20 cellular contexts compared by ENCODE assay signal in the genomic region with DNA sequence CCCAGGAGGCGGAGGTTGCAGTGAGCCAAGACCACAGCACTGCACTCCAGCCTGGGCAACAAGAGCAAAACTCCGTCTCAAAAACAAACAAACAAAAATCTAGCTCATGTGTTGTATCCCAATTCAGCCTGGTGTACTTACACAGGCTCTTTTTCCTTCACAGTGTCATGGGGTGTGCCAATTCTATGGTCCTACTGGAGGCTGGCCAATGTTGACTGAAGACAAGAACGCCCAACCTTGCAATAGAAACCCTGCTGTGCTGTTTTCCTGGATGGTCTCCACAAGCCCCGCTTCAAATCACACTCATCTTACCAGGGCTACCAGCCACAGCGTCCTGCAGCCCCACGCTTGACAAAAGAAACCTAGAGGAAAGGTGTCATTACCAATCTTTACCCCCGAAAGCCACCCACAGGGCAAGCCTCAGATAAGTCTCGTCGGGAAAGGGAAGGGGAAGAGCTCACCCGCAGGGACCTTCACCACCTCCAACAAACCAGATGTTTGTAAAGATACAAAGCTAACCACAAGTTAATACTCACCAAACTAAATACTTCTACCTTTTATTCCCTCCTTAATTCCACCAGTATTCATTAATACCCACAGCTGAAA.
DNase-seq lines count a peak whose midpoint lies in the region; ATAC-seq, FAIRE-seq and TF ChIP-seq lines count a peak whose summit lies in the region.
"Had no signal": no experiment of that assay in that cellular context is flagged by ENCODE, and none has a peak within 500 bp of the region (broad histone marks: within the 10 kb centered on the region; RNA-seq: fewer than 3 reads in every experiment).

No MANE protein-coding gene starts in this region.

- H3K27me3 Mint-ChIP-seq in endodermal cell (ENCODE audit: insufficient read depth): no peaks in the 10 kb centered on the region
- H3K27me3 Mint-ChIP-seq: progenitor cell of endocrine pancreas; stimulated activated naive B cell treated with anti-CD40 and anti-IgM and Interleukin-4, amounts not matched to agents 10 μg/mL and 1 μg/mL and 100 μg/mL, for 72 hours; T-cell had no signal

- H3K4me1 ChIP-seq in HEK293 (ENCODE audit: control insufficient read depth, insufficient read depth, low read length): no peaks in the 10 kb centered on the region
- H3K4me1 ChIP-seq in endodermal cell (ENCODE audit: control insufficient read depth, insufficient read depth, low read length): peaks cover 10% of the 10 kb centered on the region
- H3K4me1 ChIP-seq in small intestine (ENCODE audit: control insufficient read depth in 2 of 2, insufficient read depth in 1 of 2, low read depth in 1 of 2, low read length in 1 of 2): peaks cover 5 to 6% of the 10 kb centered on the region in 2 donors

- H3K9ac ChIP-seq in endodermal cell (ENCODE audit: extremely low read depth, low read length, poor library complexity, severe bottlenecking): no peak overlapping the region

- ATAC-seq in HG02973 (IDR thresholded peaks at IDR 0.05; ENCODE audit: unreplicated experiment) (no peak), SK-N-SH treated with all-trans-retinoic acid at 6 μM for 48 hours (no peak)
- ATAC-seq: activated CD4-positive, alpha-beta T cell treated with anti-CD3 and anti-CD28 coated beads for 36 hours; foreskin keratinocyte; stimulated activated naive B cell treated with anti-CD40 and anti-IgM and Interleukin-4, amounts not matched to agents 10 μg/mL and 1 μg/mL and 100 μg/mL, for 72 hours had no signal

- H3K36me3 Mint-ChIP-seq in endodermal cell (ENCODE audit: low read depth): peaks cover 3% of the 10 kb centered on the region
- H3K36me3 Mint-ChIP-seq: stimulated activated naive B cell treated with anti-CD40 and anti-IgM and Interleukin-4, amounts not matched to agents 10 μg/mL and 1 μg/mL and 100 μg/mL, for 72 hours; T-cell had no signal

- H3K4me3 ChIP-seq in HEK293 (ENCODE audit: low read depth, low read length) (no peak overlapping the region), endodermal cell (ENCODE audit: low read length) (no peak overlapping the region), small intestine (ENCODE audit: low read depth in 1 of 2, low read length in 2 of 2) (no peak overlapping the region)
- H3K4me3 ChIP-seq: Peyer's patch had no signal

- peaks cover 41% of the 10 kb centered on the region for H3K4me1 Mint-ChIP-seq in endodermal cell
- H3K4me1 Mint-ChIP-seq: activated CD4-positive, alpha-beta T cell treated with anti-CD3 and anti-CD28 coated beads for 36 hours; T-cell had no signal

- POLR2A ChIA-PET in HEK293 (lab: Yijun Ruan, JAX): no interaction called here

- 71 to 79% methylated on average over 7 to 10 of the region's 10 CpGs for WGBS in endodermal cell (ENCODE audit: insufficient coverage in 1 of 2, insufficient read length in 1 of 2), 2 experiments
- 52 to 77% (median 64%) methylated on average over 10 of the region's 10 CpGs for WGBS in small intestine, 3 donors

- FAIRE-seq in small intestine (lab: Jason Lieb, UNC): no peak
- FAIRE-seq: H54 had no signal

- H3K27ac ChIP-seq in HEK293 (ENCODE audit: extremely low read depth, low read depth, low read length): no peak overlapping the region
- H3K27ac ChIP-seq in endodermal cell (ENCODE audit: low read depth, low read length): no peak overlapping the region
- no peak overlapping the region for H3K27ac ChIP-seq in small intestine (ENCODE audit: low read depth in 1 of 2, low read length in 1 of 2)
- H3K27ac ChIP-seq: C4-2B, foreskin keratinocyte, Peyer's patch had no signal

- DNase-seq in NCI-H2196 treated with DMSO at 0.1 percent for 48 hours (lab: John Stamatoyannopoulos, UW; ENCODE audit: unreplicated experiment) (peak; percentile 64), endodermal cell (no peak), small intestine (peak; percentile 27), epidermal melanocyte (ENCODE audit: insufficient read length, low spot score) (no peak), HCEC 1CT (no peak)
- DNase-seq: activated CD4-positive, alpha-beta T cell treated with anti-CD3 and anti-CD28 coated beads for 36 hours; activated T-cell treated with anti-CD3 and anti-CD28 coated beads, Interleukin-2, amount 50 U/mL, for 48 hours; amygdala; foreskin keratinocyte; NCI-H226; stimulated activated CD4-positive, alpha-beta T cell treated with anti-CD3 and anti-CD28 coated beads, Interleukin-4, amount 100 ng/mL, for 4 hours; stimulated activated naive B cell treated with anti-CD40 and anti-IgM and Interleukin-4, amounts not matched to agents 10 μg/mL and 1 μg/mL and 100 μg/mL, for 72 hours; T-cell had no signal

- no peak for TF ChIP-seq CTCF in HEK293 (tag by site-specific recombination; IDR thresholded peaks at IDR 0.05)
- no peak for TF ChIP-seq CTCF in endodermal cell (conservative IDR thresholded peaks at IDR 0.05)

- H3K27me3 ChIP-seq in endodermal cell (ENCODE audit: control insufficient read depth, insufficient read depth, low read length, poor library complexity, severe bottlenecking) (no peaks in the 10 kb centered on the region), small intestine (ENCODE audit: control insufficient read depth in 2 of 2, insufficient read depth in 2 of 2, low read length in 2 of 2) (no peaks in the 10 kb centered on the region)
- H3K27me3 ChIP-seq: foreskin keratinocyte, Peyer's patch had no signal

- no peaks in the 10 kb centered on the region for H3K36me3 ChIP-seq in HEK293 (ENCODE audit: control insufficient read depth in 2 of 2, insufficient read depth in 1 of 2, low read length in 2 of 2)
- H3K36me3 ChIP-seq in endodermal cell (ENCODE audit: control insufficient read depth, insufficient read depth, low read length): peaks cover 1% of the 10 kb centered on the region
- no peaks in the 10 kb centered on the region for H3K36me3 ChIP-seq in small intestine (ENCODE audit: control insufficient read depth in 2 of 2, insufficient read depth in 2 of 2, low read length in 2 of 2)
- H3K36me3 ChIP-seq: Peyer's patch had no signal

- peak overlapping the region; percentile 22 for H3K27ac Mint-ChIP-seq in endodermal cell
- H3K27ac Mint-ChIP-seq: activated CD4-positive, alpha-beta T cell treated with anti-CD3 and anti-CD28 coated beads for 36 hours; stimulated activated naive B cell treated with anti-CD40 and anti-IgM and Interleukin-4, amounts not matched to agents 10 μg/mL and 1 μg/mL and 100 μg/mL, for 72 hours; T-cell had no signal

- CTCF ChIA-PET in HEK293 (lab: Yijun Ruan, JAX): no interaction called here

- no peaks in the 10 kb centered on the region for H3K9me3 Mint-ChIP-seq in endodermal cell
- H3K9me3 Mint-ChIP-seq: stimulated activated naive B cell treated with anti-CD40 and anti-IgM and Interleukin-4, amounts not matched to agents 10 μg/mL and 1 μg/mL and 100 μg/mL, for 72 hours; T-cell had no signal

- no peaks in the 10 kb centered on the region for H3K9me3 ChIP-seq in HEK293 (ENCODE audit: control insufficient read depth, insufficient read depth, low read depth, low read length)
- no peaks in the 10 kb centered on the region for H3K9me3 ChIP-seq in endodermal cell (ENCODE audit: control insufficient read depth, low read length)
- H3K9me3 ChIP-seq in small intestine (ENCODE audit: control insufficient read depth, low read depth): no peaks in the 10 kb centered on the region
- H3K9me3 ChIP-seq: Peyer's patch had no signal

- H3K4me3 Mint-ChIP-seq in endodermal cell: no peak overlapping the region
- H3K4me3 Mint-ChIP-seq: activated CD4-positive, alpha-beta T cell treated with anti-CD3 and anti-CD28 coated beads for 36 hours; stimulated activated naive B cell treated with anti-CD40 and anti-IgM and Interleukin-4, amounts not matched to agents 10 μg/mL and 1 μg/mL and 100 μg/mL, for 72 hours; T-cell had no signal

TF ChIP-seq in HEK293, 187 proteins besides CTCF, POLR2A, EP300 and RAD21 (continues in another document):
- TF ChIP-seq ZIC2 (tag by site-specific recombination; IDR thresholded peaks at IDR 0.05): peak; percentile 46; the same call in 1 of the 2 replicates

TF ChIP-seq in SK-N-SH treated with all-trans-retinoic acid at 6 μM for 48 hours, 23 proteins besides CTCF, POLR2A, EP300 and RAD21:
- TF ChIP-seq, protein P1, sequence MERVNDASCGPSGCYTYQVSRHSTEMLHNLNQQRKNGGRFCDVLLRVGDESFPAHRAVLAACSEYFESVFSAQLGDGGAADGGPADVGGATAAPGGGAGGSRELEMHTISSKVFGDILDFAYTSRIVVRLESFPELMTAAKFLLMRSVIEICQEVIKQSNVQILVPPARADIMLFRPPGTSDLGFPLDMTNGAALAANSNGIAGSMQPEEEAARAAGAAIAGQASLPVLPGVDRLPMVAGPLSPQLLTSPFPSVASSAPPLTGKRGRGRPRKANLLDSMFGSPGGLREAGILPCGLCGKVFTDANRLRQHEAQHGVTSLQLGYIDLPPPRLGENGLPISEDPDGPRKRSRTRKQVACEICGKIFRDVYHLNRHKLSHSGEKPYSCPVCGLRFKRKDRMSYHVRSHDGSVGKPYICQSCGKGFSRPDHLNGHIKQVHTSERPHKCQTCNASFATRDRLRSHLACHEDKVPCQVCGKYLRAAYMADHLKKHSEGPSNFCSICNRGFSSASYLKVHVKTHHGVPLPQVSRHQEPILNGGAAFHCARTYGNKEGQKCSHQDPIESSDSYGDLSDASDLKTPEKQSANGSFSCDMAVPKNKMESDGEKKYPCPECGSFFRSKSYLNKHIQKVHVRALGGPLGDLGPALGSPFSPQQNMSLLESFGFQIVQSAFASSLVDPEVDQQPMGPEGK (CRISPR knock-in tag; IDR thresholded peaks at IDR 0.05; ENCODE audit: borderline replicate concordance): no peak
- TF ChIP-seq OSR1 (CRISPR knock-in tag; IDR thresholded peaks at IDR 0.05) (no peak), RARB (CRISPR knock-in tag; IDR thresholded peaks at IDR 0.05) (no peak), ZC3H10 (CRISPR knock-in tag; IDR thresholded peaks at IDR 0.05) (no peak), TOX (CRISPR knock-in tag; IDR thresholded peaks at IDR 0.05; ENCODE audit: borderline replicate concordance) (no peak), ZFP30 (CRISPR knock-in tag; IDR thresholded peaks at IDR 0.05) (no peak)

Comparison
In these comparisons a context has a peak if more than half of its experiments do, and no peak if none do; other contexts are left out.
1. DNase-seq: peak in NCI-H2196 treated with DMSO at 0.1 percent for 48 hours (single experiment) and small intestine (single experiment); none in endodermal cell (single experiment), epidermal melanocyte (single experiment) and HCEC 1CT (single experiment).